In the genomic region with DNA sequence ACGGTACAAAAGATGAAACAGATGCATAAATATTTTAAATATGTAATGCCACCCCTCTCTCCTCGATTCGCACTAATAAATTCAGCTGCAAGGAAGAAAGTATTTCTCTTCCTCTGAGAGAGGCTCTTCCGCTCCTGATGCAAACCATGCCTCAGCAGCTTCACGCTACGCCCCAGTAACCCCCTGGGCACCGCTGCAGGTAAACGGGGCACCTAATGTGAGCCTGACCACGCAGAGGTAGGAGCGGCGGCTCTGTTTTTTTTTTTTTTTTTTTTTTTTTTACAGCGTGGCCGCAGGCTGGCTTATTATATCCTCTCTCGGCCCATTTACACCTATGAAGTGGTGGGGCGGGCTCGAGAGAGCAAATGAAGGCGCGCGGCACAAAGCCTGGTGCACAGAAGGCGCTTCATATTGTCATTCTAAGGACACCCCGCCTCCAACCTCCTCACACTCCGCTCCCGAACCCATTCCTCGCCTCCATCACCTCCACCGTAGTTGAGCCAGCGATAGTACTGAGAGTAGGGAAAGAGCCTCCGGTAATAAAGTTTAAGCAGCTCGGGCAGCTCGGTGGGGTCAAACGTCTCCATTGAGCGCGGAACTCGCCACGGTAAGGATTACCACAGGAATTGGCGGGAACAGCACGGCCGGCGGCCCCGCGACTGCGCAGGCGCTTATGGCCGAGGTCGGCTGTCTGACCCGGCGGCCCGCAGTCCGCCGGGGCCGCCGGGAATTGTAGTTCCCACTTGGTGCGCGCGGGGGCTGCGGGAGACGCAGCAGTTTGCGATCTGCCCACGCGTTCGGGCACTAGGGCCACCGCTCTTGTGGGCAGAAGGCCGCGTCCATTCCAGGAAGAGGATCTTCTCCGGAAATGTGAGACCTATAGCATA, we compare ENCODE assay signal across 1 cellular context.
A peak's percentile ranks its signal among the peaks of the same experiment; 100 is the strongest.
TF ChIP-seq lines count a peak whose summit lies in the region.

A gene (minus strand): TSS at position 612 of the 887 bp plus-strand sequence. CDS start 25 bp downstream, at position 587.

TF ChIP-seq in HepG2, 621 proteins besides CTCF, POLR2A, EP300 and RAD21 (continued from another document and continues in another):
- TF ChIP-seq, protein P1, sequence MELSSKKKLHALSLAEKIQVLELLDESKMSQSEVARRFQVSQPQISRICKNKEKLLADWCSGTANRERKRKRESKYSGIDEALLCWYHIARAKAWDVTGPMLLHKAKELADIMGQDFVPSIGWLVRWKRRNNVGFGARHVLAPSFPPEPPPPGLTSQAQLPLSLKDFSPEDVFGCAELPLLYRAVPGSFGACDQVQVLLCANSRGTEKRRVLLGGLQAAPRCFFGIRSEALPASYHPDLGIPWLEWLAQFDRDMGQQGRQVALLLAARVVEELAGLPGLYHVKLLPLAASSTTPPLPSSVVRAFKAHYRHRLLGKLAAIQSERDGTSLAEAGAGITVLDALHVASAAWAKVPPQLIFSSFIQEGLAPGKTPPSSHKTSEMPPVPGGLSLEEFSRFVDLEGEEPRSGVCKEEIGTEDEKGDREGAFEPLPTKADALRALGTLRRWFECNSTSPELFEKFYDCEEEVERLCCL (CRISPR knock-in tag; IDR thresholded peaks at IDR 0.05; ENCODE audit: borderline replicate concordance): no peak
- TF ChIP-seq JARID2 (CRISPR knock-in tag; IDR thresholded peaks at IDR 0.05; ENCODE audit: insufficient replicate concordance) (peak; percentile 50), KDM3A (CRISPR knock-in tag; IDR thresholded peaks at IDR 0.05; ENCODE audit: low read depth) (peak; percentile 20; the same call in 1 of the 2 replicates), NFYB (CRISPR knock-in tag; IDR thresholded peaks at IDR 0.05) (peak; percentile 16; the same call in 1 of the 2 replicates), ZNF607 (CRISPR knock-in tag; IDR thresholded peaks at IDR 0.05; ENCODE audit: borderline replicate concordance) (peak; percentile 45; the same call in 1 of the 2 replicates), ZNF335 (CRISPR knock-in tag; IDR thresholded peaks at IDR 0.05) (no peak), RBFOX2 (IDR thresholded peaks at IDR 0.05; ENCODE audit: low read depth, low read length) (peak; percentile 68), HES4 (CRISPR knock-in tag; IDR thresholded peaks at IDR 0.05; ENCODE audit: borderline replicate concordance) (peak; percentile 84; the same call in 1 of the 2 replicates), FOXA1 (IDR thresholded peaks at IDR 0.05) (no peak), FOXA1 (CRISPR knock-in tag; IDR thresholded peaks at IDR 0.05) (0 out of 2 replicates have a peak, but pooled peaks have one; percentile 9), ZNF138 (CRISPR knock-in tag; IDR thresholded peaks at IDR 0.05; ENCODE audit: low read depth) (no peak), ZNF282 (IDR thresholded peaks at IDR 0.05; ENCODE audit: partially characterized antibody) (no peak), ZNF747 (CRISPR knock-in tag; IDR thresholded peaks at IDR 0.05; ENCODE audit: borderline replicate concordance) (no peak), TEAD3 (CRISPR knock-in tag; optimal IDR thresholded peaks at IDR 0.05; ENCODE audit: borderline replicate concordance) (peak; percentile 22), NBN (conservative IDR thresholded peaks at IDR 0.05) (no peak), PHF8 (CRISPR knock-in tag; IDR thresholded peaks at IDR 0.05) (peak; percentile 69), TOE1 (CRISPR knock-in tag; IDR thresholded peaks at IDR 0.05) (0 out of 2 replicates have a peak, but pooled peaks have one; percentile 61), POLR2G (IDR thresholded peaks at IDR 0.05; ENCODE audit: low read depth, low read length) (peak; percentile 64), MXD4 (CRISPR knock-in tag; IDR thresholded peaks at IDR 0.05) (peak; percentile 60)
- TF ChIP-seq, protein P2, sequence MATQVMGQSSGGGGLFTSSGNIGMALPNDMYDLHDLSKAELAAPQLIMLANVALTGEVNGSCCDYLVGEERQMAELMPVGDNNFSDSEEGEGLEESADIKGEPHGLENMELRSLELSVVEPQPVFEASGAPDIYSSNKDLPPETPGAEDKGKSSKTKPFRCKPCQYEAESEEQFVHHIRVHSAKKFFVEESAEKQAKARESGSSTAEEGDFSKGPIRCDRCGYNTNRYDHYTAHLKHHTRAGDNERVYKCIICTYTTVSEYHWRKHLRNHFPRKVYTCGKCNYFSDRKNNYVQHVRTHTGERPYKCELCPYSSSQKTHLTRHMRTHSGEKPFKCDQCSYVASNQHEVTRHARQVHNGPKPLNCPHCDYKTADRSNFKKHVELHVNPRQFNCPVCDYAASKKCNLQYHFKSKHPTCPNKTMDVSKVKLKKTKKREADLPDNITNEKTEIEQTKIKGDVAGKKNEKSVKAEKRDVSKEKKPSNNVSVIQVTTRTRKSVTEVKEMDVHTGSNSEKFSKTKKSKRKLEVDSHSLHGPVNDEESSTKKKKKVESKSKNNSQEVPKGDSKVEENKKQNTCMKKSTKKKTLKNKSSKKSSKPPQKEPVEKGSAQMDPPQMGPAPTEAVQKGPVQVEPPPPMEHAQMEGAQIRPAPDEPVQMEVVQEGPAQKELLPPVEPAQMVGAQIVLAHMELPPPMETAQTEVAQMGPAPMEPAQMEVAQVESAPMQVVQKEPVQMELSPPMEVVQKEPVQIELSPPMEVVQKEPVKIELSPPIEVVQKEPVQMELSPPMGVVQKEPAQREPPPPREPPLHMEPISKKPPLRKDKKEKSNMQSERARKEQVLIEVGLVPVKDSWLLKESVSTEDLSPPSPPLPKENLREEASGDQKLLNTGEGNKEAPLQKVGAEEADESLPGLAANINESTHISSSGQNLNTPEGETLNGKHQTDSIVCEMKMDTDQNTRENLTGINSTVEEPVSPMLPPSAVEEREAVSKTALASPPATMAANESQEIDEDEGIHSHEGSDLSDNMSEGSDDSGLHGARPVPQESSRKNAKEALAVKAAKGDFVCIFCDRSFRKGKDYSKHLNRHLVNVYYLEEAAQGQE (IDR thresholded peaks at IDR 0.05; ENCODE audit: borderline replicate concordance in 1 of 2, low read depth in 1 of 2, low read length in 2 of 2): peak in 1 of 2 experiments; percentile 50; a peak in 1 of 4 replicates
- TF ChIP-seq, protein P3, sequence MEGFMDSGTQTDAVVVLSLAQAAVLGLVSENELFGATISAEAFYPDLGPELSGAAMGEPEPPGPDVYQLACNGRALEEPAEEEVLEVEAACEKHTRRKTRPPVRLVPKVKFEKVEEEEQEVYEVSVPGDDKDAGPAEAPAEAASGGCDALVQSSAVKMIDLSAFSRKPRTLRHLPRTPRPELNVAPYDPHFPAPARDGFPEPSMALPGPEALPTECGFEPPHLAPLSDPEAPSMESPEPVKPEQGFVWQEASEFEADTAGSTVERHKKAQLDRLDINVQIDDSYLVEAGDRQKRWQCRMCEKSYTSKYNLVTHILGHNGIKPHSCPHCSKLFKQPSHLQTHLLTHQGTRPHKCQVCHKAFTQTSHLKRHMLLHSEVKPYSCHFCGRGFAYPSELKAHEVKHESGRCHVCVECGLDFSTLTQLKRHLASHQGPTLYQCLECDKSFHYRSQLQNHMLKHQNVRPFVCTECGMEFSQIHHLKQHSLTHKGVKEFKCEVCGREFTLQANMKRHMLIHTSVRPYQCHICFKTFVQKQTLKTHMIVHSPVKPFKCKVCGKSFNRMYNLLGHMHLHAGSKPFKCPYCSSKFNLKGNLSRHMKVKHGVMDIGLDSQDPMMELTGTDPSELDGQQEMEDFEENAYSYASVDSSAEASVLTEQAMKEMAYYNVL (CRISPR knock-in tag; IDR thresholded peaks at IDR 0.05; ENCODE audit: borderline replicate concordance): no peak
- TF ChIP-seq, protein P4, sequence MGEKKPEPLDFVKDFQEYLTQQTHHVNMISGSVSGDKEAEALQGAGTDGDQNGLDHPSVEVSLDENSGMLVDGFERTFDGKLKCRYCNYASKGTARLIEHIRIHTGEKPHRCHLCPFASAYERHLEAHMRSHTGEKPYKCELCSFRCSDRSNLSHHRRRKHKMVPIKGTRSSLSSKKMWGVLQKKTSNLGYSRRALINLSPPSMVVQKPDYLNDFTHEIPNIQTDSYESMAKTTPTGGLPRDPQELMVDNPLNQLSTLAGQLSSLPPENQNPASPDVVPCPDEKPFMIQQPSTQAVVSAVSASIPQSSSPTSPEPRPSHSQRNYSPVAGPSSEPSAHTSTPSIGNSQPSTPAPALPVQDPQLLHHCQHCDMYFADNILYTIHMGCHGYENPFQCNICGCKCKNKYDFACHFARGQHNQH (CRISPR knock-in tag; IDR thresholded peaks at IDR 0.05): peak; percentile 65
- TF ChIP-seq, protein P5, sequence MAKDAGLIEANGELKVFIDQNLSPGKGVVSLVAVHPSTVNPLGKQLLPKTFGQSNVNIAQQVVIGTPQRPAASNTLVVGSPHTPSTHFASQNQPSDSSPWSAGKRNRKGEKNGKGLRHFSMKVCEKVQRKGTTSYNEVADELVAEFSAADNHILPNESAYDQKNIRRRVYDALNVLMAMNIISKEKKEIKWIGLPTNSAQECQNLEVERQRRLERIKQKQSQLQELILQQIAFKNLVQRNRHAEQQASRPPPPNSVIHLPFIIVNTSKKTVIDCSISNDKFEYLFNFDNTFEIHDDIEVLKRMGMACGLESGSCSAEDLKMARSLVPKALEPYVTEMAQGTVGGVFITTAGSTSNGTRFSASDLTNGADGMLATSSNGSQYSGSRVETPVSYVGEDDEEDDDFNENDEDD (CRISPR knock-in tag; IDR thresholded peaks at IDR 0.05; ENCODE audit: borderline replicate concordance): peak; percentile 97
- TF ChIP-seq, protein P6, sequence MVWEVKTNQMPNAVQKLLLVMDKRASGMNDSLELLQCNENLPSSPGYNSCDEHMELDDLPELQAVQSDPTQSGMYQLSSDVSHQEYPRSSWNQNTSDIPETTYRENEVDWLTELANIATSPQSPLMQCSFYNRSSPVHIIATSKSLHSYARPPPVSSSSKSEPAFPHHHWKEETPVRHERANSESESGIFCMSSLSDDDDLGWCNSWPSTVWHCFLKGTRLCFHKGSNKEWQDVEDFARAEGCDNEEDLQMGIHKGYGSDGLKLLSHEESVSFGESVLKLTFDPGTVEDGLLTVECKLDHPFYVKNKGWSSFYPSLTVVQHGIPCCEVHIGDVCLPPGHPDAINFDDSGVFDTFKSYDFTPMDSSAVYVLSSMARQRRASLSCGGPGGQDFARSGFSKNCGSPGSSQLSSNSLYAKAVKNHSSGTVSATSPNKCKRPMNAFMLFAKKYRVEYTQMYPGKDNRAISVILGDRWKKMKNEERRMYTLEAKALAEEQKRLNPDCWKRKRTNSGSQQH (CRISPR knock-in tag; IDR thresholded peaks at IDR 0.05; ENCODE audit: low read depth): 0 out of 2 replicates have a peak, but pooled peaks have one; percentile 43
- TF ChIP-seq, protein P7, sequence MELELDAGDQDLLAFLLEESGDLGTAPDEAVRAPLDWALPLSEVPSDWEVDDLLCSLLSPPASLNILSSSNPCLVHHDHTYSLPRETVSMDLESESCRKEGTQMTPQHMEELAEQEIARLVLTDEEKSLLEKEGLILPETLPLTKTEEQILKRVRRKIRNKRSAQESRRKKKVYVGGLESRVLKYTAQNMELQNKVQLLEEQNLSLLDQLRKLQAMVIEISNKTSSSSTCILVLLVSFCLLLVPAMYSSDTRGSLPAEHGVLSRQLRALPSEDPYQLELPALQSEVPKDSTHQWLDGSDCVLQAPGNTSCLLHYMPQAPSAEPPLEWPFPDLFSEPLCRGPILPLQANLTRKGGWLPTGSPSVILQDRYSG (CRISPR knock-in tag; IDR thresholded peaks at IDR 0.05): no peak
- TF ChIP-seq, protein P8, sequence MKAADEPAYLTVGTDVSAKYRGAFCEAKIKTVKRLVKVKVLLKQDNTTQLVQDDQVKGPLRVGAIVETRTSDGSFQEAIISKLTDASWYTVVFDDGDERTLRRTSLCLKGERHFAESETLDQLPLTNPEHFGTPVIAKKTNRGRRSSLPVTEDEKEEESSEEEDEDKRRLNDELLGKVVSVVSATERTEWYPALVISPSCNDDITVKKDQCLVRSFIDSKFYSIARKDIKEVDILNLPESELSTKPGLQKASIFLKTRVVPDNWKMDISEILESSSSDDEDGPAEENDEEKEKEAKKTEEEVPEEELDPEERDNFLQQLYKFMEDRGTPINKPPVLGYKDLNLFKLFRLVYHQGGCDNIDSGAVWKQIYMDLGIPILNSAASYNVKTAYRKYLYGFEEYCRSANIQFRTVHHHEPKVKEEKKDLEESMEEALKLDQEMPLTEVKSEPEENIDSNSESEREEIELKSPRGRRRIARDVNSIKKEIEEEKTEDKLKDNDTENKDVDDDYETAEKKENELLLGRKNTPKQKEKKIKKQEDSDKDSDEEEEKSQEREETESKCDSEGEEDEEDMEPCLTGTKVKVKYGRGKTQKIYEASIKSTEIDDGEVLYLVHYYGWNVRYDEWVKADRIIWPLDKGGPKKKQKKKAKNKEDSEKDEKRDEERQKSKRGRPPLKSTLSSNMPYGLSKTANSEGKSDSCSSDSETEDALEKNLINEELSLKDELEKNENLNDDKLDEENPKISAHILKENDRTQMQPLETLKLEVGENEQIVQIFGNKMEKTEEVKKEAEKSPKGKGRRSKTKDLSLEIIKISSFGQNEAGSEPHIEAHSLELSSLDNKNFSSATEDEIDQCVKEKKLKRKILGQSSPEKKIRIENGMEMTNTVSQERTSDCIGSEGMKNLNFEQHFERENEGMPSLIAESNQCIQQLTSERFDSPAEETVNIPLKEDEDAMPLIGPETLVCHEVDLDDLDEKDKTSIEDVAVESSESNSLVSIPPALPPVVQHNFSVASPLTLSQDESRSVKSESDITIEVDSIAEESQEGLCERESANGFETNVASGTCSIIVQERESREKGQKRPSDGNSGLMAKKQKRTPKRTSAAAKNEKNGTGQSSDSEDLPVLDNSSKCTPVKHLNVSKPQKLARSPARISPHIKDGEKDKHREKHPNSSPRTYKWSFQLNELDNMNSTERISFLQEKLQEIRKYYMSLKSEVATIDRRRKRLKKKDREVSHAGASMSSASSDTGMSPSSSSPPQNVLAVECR (CRISPR knock-in tag; IDR thresholded peaks at IDR 0.05; ENCODE audit: borderline replicate concordance): peak; percentile 78; the same call in 1 of the 2 replicates
- TF ChIP-seq, protein P9, sequence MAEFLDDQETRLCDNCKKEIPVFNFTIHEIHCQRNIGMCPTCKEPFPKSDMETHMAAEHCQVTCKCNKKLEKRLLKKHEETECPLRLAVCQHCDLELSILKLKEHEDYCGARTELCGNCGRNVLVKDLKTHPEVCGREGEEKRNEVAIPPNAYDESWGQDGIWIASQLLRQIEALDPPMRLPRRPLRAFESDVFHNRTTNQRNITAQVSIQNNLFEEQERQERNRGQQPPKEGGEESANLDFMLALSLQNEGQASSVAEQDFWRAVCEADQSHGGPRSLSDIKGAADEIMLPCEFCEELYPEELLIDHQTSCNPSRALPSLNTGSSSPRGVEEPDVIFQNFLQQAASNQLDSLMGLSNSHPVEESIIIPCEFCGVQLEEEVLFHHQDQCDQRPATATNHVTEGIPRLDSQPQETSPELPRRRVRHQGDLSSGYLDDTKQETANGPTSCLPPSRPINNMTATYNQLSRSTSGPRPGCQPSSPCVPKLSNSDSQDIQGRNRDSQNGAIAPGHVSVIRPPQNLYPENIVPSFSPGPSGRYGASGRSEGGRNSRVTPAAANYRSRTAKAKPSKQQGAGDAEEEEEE (CRISPR knock-in tag; IDR thresholded peaks at IDR 0.05; ENCODE audit: borderline replicate concordance): no peak
- TF ChIP-seq, protein P10, sequence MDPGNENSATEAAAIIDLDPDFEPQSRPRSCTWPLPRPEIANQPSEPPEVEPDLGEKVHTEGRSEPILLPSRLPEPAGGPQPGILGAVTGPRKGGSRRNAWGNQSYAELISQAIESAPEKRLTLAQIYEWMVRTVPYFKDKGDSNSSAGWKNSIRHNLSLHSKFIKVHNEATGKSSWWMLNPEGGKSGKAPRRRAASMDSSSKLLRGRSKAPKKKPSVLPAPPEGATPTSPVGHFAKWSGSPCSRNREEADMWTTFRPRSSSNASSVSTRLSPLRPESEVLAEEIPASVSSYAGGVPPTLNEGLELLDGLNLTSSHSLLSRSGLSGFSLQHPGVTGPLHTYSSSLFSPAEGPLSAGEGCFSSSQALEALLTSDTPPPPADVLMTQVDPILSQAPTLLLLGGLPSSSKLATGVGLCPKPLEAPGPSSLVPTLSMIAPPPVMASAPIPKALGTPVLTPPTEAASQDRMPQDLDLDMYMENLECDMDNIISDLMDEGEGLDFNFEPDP (CRISPR knock-in tag; conservative IDR thresholded peaks at IDR 0.05): no peak
